2 cellular contexts compared by ENCODE assay signal in the genomic region with DNA sequence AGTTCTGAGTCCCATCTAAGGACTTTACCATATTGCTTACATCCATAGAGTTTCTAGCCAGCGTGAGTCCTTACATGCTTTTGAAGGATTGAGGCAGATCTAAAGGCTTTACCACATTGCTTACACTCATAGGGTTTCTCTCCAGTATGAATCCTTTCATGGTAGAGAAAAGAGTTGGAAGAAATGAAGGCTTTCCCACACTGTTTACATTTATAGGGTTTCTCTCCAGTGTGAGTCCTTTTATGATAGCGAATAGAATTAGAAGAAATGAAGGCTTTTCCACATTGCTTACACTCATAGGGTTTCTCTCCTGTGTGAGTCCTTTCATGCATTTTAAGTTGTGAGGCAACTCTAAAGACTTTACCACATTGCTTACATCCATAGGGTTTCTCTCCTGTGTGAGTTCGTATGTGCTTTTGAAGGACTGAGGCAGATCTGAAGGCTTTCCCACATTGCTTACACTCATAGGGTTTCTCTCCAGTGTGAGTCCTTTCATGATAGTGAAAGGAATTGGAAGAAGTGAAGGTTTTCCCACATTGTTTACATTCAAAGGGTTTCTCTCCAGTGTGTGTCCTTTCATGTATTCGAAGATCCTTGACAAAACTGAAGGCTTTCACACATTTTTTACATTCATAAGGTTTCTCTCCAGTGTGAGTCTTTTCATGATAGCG.
TF ChIP-seq lines count a peak whose summit lies in the region.

No MANE protein-coding gene starts in this region.

TF ChIP-seq in HepG2, 621 proteins besides CTCF, POLR2A, EP300 and RAD21:
- TF ChIP-seq ZNF747 (CRISPR knock-in tag; IDR thresholded peaks at IDR 0.05; ENCODE audit: borderline replicate concordance) = no peak
- TF ChIP-seq ISX (CRISPR knock-in tag; conservative IDR thresholded peaks at IDR 0.05) = no peak
- TF ChIP-seq ZNF761 (CRISPR knock-in tag; conservative IDR thresholded peaks at IDR 0.05) = no peak
- TF ChIP-seq ZNF232 (CRISPR knock-in tag; IDR thresholded peaks at IDR 0.05; ENCODE audit: borderline replicate concordance) = no peak
- no peak for TF ChIP-seq HIC2 (CRISPR knock-in tag; IDR thresholded peaks at IDR 0.05; ENCODE audit: low read depth)

TF ChIP-seq in WTC11, 78 proteins besides CTCF, POLR2A, EP300 and RAD21:
- TF ChIP-seq GTF2I (CRISPR knock-in tag; conservative IDR thresholded peaks at IDR 0.05) (0 out of 2 replicates have a peak, but pooled peaks have one; percentile 34), ZNF396 (CRISPR knock-in tag; IDR thresholded peaks at IDR 0.05; ENCODE audit: borderline replicate concordance) (no peak)
